8 cellular contexts compared by ENCODE assay signal in the genomic region with DNA sequence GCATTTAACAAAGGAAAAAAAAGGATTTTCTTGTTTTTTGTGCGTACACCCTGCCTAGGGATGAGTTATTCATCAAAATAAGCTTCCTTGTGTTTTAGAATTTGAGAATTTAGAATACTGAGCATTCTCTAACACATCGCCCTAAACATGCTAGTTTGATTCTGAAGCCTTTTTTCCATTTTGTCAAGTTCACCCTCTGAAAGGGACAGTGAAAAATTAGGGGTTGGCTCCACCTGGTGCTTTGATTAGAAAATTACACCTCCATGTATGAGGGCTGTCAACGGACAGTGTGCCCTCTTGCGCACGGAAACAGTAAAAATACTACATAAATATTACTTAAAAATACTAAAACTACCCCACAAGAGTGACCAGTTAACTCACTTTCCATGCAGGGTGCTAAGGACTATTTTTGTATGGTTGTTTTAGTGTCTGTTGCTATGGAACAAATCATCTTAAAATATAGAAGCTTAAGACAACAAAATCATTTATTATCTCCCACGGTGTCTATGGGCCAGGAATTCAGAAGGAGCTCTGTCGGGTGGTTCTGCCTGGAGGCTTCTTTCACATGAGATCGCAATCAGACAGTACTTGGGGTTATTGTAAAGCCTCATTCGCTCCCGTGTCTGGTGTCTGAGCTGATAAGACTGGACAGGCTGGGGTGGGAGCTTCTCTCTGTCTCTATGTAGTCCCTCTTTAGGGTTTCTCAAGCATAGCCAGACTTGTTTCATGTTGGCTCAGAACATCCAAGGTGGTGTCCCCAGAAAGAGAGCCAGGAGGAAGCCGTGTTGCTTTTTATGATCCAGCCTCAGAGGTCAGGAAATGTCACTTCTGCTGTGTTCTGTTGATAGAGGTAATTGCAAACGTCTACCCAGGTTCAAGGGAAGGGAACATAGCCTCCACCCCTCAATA. TPM values are rescaled to one million over a fixed set of nuclear protein-coding genes. Genes with fewer than 3 reads are reported as not detected.
A peak's percentile ranks its signal among the peaks of the same experiment; 100 is the strongest.
DNase-seq lines count a peak whose midpoint lies in the region; ATAC-seq and TF ChIP-seq lines count a peak whose summit lies in the region.

No MANE protein-coding gene starts in this region.

- H3K27ac ChIP-seq in Peyer's patch (no peak overlapping the region), thoracic aorta (peak overlapping the region in 1 of 2 donors; percentile 51)

- no peak overlapping the region for H3K4me3 ChIP-seq in Peyer's patch
- no peak overlapping the region for H3K4me3 ChIP-seq in thoracic aorta

- H3K4me1 ChIP-seq in Peyer's patch (peaks cover 0 to 5% (median 0%) of the 10 kb centered on the region in 4 donors), thoracic aorta (ENCODE audit: control insufficient read depth in 1 of 2, low read depth in 2 of 2) (peaks cover 0 to 10% of the 10 kb centered on the region in 2 donors)

- H3K27me3 ChIP-seq in Peyer's patch (no peaks in the 10 kb centered on the region), thoracic aorta (replicated peaks; ENCODE audit: insufficient read depth) (no peaks in the 10 kb centered on the region)

- H3K36me3 ChIP-seq in Peyer's patch (no peaks in the 10 kb centered on the region), thoracic aorta (no peaks in the 10 kb centered on the region)

- DNase-seq in DMS53 (lab: John Stamatoyannopoulos, UW) (peak; percentile 87), KBM-7 (peak; percentile 88), Peyer's patch (peak in 2 of 3 donors; percentile 49 to 82), fibroblast of the conjunctiva (ENCODE audit: low read depth) (peak; percentile 79), nucleus accumbens (lab: John Stamatoyannopoulos, UW) (peak in 45 of 56 donors; percentile 2 to 81 (median 36)), thoracic aorta (ENCODE audit: low spot score) (no peak)
- peak; percentile 70 to 74 for DNase-seq in activated T-cell treated with anti-CD3 and anti-CD28 coated beads, Interleukin-2, amount 50 U/mL, for 48 hours

- TF ChIP-seq POLR2A in Peyer's patch (IDR thresholded peaks at IDR 0.05) = no peak

- in situ Hi-C loops in KBM-7 (cut with MboI; ENCODE audit: low pct_unique_long_range_greater_than_20kb, low sequenced_read_pairs) = no loop called here

- H3K9me3 ChIP-seq in Peyer's patch (no peaks in the 10 kb centered on the region), thoracic aorta (no peaks in the 10 kb centered on the region)

- ATAC-seq in GM21619 (IDR thresholded peaks at IDR 0.05; ENCODE audit: unreplicated experiment) (peak; percentile 53), thoracic aorta (ENCODE audit: insufficient number of reproducible peaks, low FRiP score, low read depth) (peak; percentile 91)

- TF ChIP-seq CTCF in Peyer's patch (IDR thresholded peaks at IDR 0.05) (peak; percentile 85 to 99 (median 97)), thoracic aorta (IDR thresholded peaks at IDR 0.05) (peak; percentile 91)

RNA-seq across cellular contexts. Expression of a gene that starts 41.1 kb away (rescaled TPM):
- total RNA-seq in Peyer's patch (1 to 10 TPM in 2 of 4 donors, under 1 TPM in 2; 0.35 to 1.7 (median 0.96) TPM), thoracic aorta (1 to 10 TPM; 4.6 to 6.8 TPM)
